In genomic region chr1:155938220-155938627, GRCh38 we compare ENCODE assay signal across 1 cellular context.
TF ChIP-seq lines count a peak whose summit lies in the region.

No MANE protein-coding gene starts in this region.

TF ChIP-seq in IMR-90, 13 proteins besides CTCF, POLR2A, EP300 and RAD21:
- TF ChIP-seq SMC3 (IDR thresholded peaks at IDR 0.05; ENCODE audit: low read depth, low read length) (peak; percentile 66), CEBPB (IDR thresholded peaks at IDR 0.05; ENCODE audit: low read depth, low read length) (no peak), MXI1 (IDR thresholded peaks at IDR 0.05; ENCODE audit: borderline replicate concordance, low read depth, low read length) (no peak), BHLHE40 (IDR thresholded peaks at IDR 0.05; ENCODE audit: low read depth, low read length) (no peak), USF2 (IDR thresholded peaks at IDR 0.05; ENCODE audit: low read depth, low read length) (no peak)
